Comparison of ENCODE assay signal across 8 cellular contexts in the genomic region with DNA sequence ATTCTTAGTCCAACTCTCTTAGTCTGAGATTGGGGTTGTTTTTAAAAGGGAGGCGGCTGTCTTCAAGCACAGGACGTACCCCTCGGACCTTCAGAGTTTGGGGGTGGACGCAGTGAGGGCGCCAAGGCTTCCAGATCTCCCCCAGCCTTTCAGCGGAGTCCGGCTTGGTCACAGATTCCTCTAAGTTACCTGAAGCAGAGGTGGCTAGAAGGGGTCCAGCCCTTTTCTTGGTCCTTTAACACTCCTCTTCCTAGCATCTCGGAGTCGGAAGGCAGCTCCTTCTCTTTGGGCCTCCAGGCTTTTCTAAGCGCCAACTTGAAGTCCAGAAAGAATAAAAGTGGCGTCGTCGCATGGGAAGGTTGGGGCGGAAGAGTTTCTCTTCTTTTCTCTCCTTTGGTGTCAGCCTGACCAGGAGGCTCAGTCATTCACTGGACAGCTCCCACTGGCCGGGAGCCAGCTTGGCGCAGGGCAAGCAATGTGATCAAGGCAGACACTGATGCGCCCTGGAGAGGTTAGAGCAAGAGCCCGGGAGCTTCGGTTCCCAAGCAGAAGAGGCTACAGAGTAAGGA.
DNase-seq lines count a peak whose midpoint lies in the region; ATAC-seq and TF ChIP-seq lines count a peak whose summit lies in the region.

No MANE protein-coding gene starts in this region.

- in situ Hi-C loops in astrocyte of the spinal cord (cut with HindIII; ENCODE audit: low sequenced_read_pairs) = no loop called here

- H3K9ac ChIP-seq in MM.1S (ENCODE audit: low read length) (no peak overlapping the region), iPS-20b (ENCODE audit: low read depth, low read length) (peak overlapping the region; percentile 37; the same call in 1 of the 2 replicates)

- TF ChIP-seq CTCF in GM12865 (IDR thresholded peaks at IDR 0.05; ENCODE audit: insufficient read depth, low read depth, low read length, missing control alignments) = no peak
- TF ChIP-seq CTCF in MM.1S (IDR thresholded peaks at IDR 0.05; ENCODE audit: low read length) = no peak
- TF ChIP-seq CTCF in astrocyte of the spinal cord (IDR thresholded peaks at IDR 0.05; ENCODE audit: low read depth, low read length) = no peak

- H3K4me3 ChIP-seq in GM12865 (ENCODE audit: low read depth, low read length) = peak overlapping the region; percentile 55
- H3K4me3 ChIP-seq in MM.1S (ENCODE audit: low read length) = peak overlapping the region; percentile 67
- peak overlapping the region; percentile 30 for H3K4me3 ChIP-seq in astrocyte of the spinal cord (ENCODE audit: low read depth, low read length)
- H3K4me3 ChIP-seq in iPS-20b (ENCODE audit: low read length) = peak overlapping the region; percentile 91
- peak overlapping the region; percentile 47 for H3K4me3 ChIP-seq in skeletal muscle cell (ENCODE audit: low read depth, low read length)

- peak overlapping the region; percentile 77 for H3K4me2 ChIP-seq in MM.1S (ENCODE audit: low read depth, low read length)

- H3K4me1 ChIP-seq in MM.1S (ENCODE audit: low read length) (no peaks in the 10 kb centered on the region), iPS-20b (ENCODE audit: insufficient read depth, low read length) (peaks cover 10% of the 10 kb centered on the region; the same call in 1 of the 2 replicates)

- H4K20me1 ChIP-seq in MM.1S (ENCODE audit: insufficient read depth, low read length) = no peaks in the 10 kb centered on the region

- peaks cover 3% of the 10 kb centered on the region; the same call in 1 of the 2 replicates for H3F3A ChIP-seq in MM.1S (ENCODE audit: insufficient read depth, low read length)

- H3K9me2 ChIP-seq in MM.1S (replicated peaks; ENCODE audit: insufficient read depth, low read length) = no peaks in the 10 kb centered on the region

- H2AFZ ChIP-seq in MM.1S (ENCODE audit: low read length) = 0 out of 2 replicates have a peak overlapping the region, but pooled peaks have one; percentile 35

- H3K27me3 ChIP-seq in MM.1S (replicated peaks; ENCODE audit: insufficient read depth, low read length) (no peaks in the 10 kb centered on the region; the same call in 1 of the 2 replicates), iPS-20b (ENCODE audit: insufficient read depth, low read length) (peaks cover 80% of the 10 kb centered on the region)

- peak; percentile 47 for DNase-seq in GM12865 (ENCODE audit: low read depth)
- DNase-seq in MM.1S = no peak
- DNase-seq in astrocyte of the spinal cord (ENCODE audit: low read depth, low spot score) = peak; percentile 61
- no peak for DNase-seq in skeletal muscle cell (ENCODE audit: low read depth)
- DNase-seq in 8988T = no peak
- DNase-seq in activated CD4-positive, alpha-beta T cell treated with anti-CD3 and anti-CD28 coated beads for 1 hour = no peak

- ATAC-seq in HG03280 (IDR thresholded peaks at IDR 0.05; ENCODE audit: unreplicated experiment) = no peak

- no peaks in the 10 kb centered on the region for H3K9me3 ChIP-seq in MM.1S (replicated peaks; ENCODE audit: insufficient read depth, low read length)
- H3K9me3 ChIP-seq in iPS-20b (ENCODE audit: insufficient read depth, low read depth, low read length) = no peaks in the 10 kb centered on the region

- H3K27ac ChIP-seq in MM.1S (ENCODE audit: low read length) = no peak overlapping the region
- no peak overlapping the region for H3K27ac ChIP-seq in iPS-20b (ENCODE audit: low read length)

- H3K79me2 ChIP-seq in MM.1S (ENCODE audit: low read length) = no peaks in the 10 kb centered on the region

- no peaks in the 10 kb centered on the region for H3K36me3 ChIP-seq in MM.1S (replicated peaks; ENCODE audit: insufficient read depth, low read length)
- no peaks in the 10 kb centered on the region for H3K36me3 ChIP-seq in iPS-20b (ENCODE audit: insufficient read depth, low read depth, low read length)

Comparison
In these comparisons a context has a peak if more than half of its experiments do, and no peak if none do; other contexts are left out.
1. DNase-seq: peak in GM12865 (single experiment) and astrocyte of the spinal cord (single experiment); none in MM.1S (single experiment), skeletal muscle cell (single experiment), 8988T (single experiment) and activated CD4-positive, alpha-beta T cell treated with anti-CD3 and anti-CD28 coated beads for 1 hour (single experiment).
2. H3K4me3 ChIP-seq: peak in every context shown above with its lines; median percentile 91 in iPS-20b; 67 in MM.1S; 55 in GM12865; 47 in skeletal muscle cell; 30 in astrocyte of the spinal cord.